Comparison of ENCODE assay signal across 1 cellular context in genomic region chr10:86074294-86074693, GRCh38.
TF ChIP-seq lines count a peak whose summit lies in the region.

No MANE protein-coding gene starts in this region.

TF ChIP-seq in K562, 482 proteins besides CTCF, POLR2A, EP300 and RAD21 (continued from another document):
- TF ChIP-seq TSHZ1 (CRISPR knock-in tag; IDR thresholded peaks at IDR 0.05), result no peak
- TF ChIP-seq MEIS2 (IDR thresholded peaks at IDR 0.05; ENCODE audit: partially characterized antibody), result no peak
- no peak for TF ChIP-seq TEAD1 (CRISPR knock-in tag; IDR thresholded peaks at IDR 0.05)
- TF ChIP-seq HDGF (IDR thresholded peaks at IDR 0.05), result no peak
- TF ChIP-seq CEBPB (tag; IDR thresholded peaks at IDR 0.05), result 0 out of 2 replicates have a peak, but pooled peaks have one; percentile 17
- TF ChIP-seq LEF1 (IDR thresholded peaks at IDR 0.05), result no peak
- TF ChIP-seq RBM15 (IDR thresholded peaks at IDR 0.05; ENCODE audit: insufficient read depth, low read length), result no peak
- no peak for TF ChIP-seq TEAD4 (IDR thresholded peaks at IDR 0.05; ENCODE audit: low read length)
- TF ChIP-seq TEAD4 (CRISPR knock-in tag; IDR thresholded peaks at IDR 0.05; ENCODE audit: borderline replicate concordance), result no peak
- no peak for TF ChIP-seq TCF15 (CRISPR knock-in tag; IDR thresholded peaks at IDR 0.05)
- no peak for TF ChIP-seq HNRNPUL1 (IDR thresholded peaks at IDR 0.05; ENCODE audit: low read length)
- TF ChIP-seq CEBPG (CRISPR knock-in tag; IDR thresholded peaks at IDR 0.05), result no peak
- TF ChIP-seq CEBPG (tag; conservative IDR thresholded peaks at IDR 0.05 in 1 of 2, IDR thresholded peaks at IDR 0.05 in 1 of 2), result peak in 1 of 2 experiments; percentile 40; a peak in 1 of 4 replicates
- no peak for TF ChIP-seq SRSF1 (IDR thresholded peaks at IDR 0.05; ENCODE audit: low read depth, low read length)
- TF ChIP-seq ATF3 (IDR thresholded peaks at IDR 0.05), result peak; percentile 61; the same call in 1 of the 2 replicates
- no peak for TF ChIP-seq ATF3 (CRISPR knock-in tag; conservative IDR thresholded peaks at IDR 0.05)
- no peak for TF ChIP-seq CREB3 (tag; conservative IDR thresholded peaks at IDR 0.05; ENCODE audit: low read depth)
- TF ChIP-seq SMARCC2 (IDR thresholded peaks at IDR 0.05; ENCODE audit: low read depth), result no peak
